ENCODE assay signal across 1 cellular context in the genomic region with DNA sequence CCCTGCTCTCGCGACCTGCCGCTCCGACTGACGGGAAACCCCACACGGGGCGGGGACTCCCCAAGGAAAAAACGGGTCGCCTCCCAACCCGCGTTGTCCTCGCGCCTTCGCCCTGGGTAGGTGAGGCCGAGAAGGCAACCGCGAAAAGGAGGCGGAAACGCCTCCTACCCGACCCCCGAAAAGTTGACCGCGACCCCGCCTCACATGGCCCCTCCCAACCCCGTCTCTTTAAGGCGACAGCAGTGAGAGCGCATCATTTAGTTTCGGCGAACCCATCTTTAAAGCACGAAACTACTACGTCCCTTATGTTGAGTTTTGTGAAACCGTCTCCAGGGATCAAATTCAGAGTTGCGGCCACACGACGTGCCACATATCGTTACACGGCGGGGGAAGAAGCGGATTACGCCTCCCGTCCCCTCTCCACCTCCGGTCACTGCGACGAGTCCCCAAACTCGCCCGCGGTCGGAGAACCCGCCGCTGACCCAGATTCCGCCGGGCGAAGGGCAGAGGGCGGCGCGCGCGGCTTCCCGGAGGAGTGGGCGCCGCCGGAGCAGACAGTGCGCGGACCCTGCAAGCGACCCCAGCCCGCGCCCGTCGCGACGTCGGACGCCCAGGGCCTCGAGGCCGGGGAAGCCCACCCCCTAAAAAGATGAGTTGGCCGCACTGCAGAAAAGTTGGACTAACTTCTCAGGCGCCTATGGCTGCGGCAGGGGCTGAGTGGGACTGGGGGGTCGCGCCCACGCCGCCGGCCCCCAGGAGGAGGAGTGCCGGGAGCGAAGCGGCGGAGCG.
TF ChIP-seq lines count a peak whose summit lies in the region.

No MANE protein-coding gene starts in this region.

TF ChIP-seq in HepG2, 621 proteins besides CTCF, POLR2A, EP300 and RAD21 (continued from another document and continues in another):
- TF ChIP-seq, protein P1, sequence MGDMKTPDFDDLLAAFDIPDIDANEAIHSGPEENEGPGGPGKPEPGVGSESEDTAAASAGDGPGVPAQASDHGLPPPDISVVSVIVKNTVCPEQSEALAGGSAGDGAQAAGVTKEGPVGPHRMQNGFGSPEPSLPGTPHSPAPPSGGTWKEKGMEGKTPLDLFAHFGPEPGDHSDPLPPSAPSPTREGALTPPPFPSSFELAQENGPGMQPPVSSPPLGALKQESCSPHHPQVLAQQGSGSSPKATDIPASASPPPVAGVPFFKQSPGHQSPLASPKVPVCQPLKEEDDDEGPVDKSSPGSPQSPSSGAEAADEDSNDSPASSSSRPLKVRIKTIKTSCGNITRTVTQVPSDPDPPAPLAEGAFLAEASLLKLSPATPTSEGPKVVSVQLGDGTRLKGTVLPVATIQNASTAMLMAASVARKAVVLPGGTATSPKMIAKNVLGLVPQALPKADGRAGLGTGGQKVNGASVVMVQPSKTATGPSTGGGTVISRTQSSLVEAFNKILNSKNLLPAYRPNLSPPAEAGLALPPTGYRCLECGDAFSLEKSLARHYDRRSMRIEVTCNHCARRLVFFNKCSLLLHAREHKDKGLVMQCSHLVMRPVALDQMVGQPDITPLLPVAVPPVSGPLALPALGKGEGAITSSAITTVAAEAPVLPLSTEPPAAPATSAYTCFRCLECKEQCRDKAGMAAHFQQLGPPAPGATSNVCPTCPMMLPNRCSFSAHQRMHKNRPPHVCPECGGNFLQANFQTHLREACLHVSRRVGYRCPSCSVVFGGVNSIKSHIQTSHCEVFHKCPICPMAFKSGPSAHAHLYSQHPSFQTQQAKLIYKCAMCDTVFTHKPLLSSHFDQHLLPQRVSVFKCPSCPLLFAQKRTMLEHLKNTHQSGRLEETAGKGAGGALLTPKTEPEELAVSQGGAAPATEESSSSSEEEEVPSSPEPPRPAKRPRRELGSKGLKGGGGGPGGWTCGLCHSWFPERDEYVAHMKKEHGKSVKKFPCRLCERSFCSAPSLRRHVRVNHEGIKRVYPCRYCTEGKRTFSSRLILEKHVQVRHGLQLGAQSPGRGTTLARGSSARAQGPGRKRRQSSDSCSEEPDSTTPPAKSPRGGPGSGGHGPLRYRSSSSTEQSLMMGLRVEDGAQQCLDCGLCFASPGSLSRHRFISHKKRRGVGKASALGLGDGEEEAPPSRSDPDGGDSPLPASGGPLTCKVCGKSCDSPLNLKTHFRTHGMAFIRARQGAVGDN (CRISPR knock-in tag; IDR thresholded peaks at IDR 0.05) = peak; percentile 86
- TF ChIP-seq SUZ12 (IDR thresholded peaks at IDR 0.05; ENCODE audit: low read depth, low read length) = no peak
- TF ChIP-seq SP4 (CRISPR knock-in tag; IDR thresholded peaks at IDR 0.05) = peak; percentile 24; the same call in 1 of the 2 replicates
- no peak for TF ChIP-seq RBAK (CRISPR knock-in tag; IDR thresholded peaks at IDR 0.05)
- no peak for TF ChIP-seq SP1 (IDR thresholded peaks at IDR 0.05)
- no peak for TF ChIP-seq SP1 (CRISPR knock-in tag; IDR thresholded peaks at IDR 0.05)
- TF ChIP-seq REXO4 (CRISPR knock-in tag; IDR thresholded peaks at IDR 0.05; ENCODE audit: borderline replicate concordance) = no peak
- TF ChIP-seq YY1 (IDR thresholded peaks at IDR 0.05; ENCODE audit: insufficient read depth, insufficient replicate concordance, low read depth, low read length) = peak; percentile 13
- no peak for TF ChIP-seq ZNF20 (CRISPR knock-in tag; IDR thresholded peaks at IDR 0.05)
- TF ChIP-seq SRF (IDR thresholded peaks at IDR 0.05; ENCODE audit: low read depth, low read length) = no peak
- no peak for TF ChIP-seq DR1 (CRISPR knock-in tag; IDR thresholded peaks at IDR 0.05)
- peak; percentile 18; the same call in 1 of the 2 replicates for TF ChIP-seq ZBTB7B (CRISPR knock-in tag; IDR thresholded peaks at IDR 0.05)
- peak; percentile 14; the same call in 1 of the 2 replicates for TF ChIP-seq ZNF33A (CRISPR knock-in tag; IDR thresholded peaks at IDR 0.05; ENCODE audit: borderline replicate concordance)
- no peak for TF ChIP-seq KAT2B (IDR thresholded peaks at IDR 0.05; ENCODE audit: borderline replicate concordance, low read depth, low read length)
- TF ChIP-seq, protein P2, sequence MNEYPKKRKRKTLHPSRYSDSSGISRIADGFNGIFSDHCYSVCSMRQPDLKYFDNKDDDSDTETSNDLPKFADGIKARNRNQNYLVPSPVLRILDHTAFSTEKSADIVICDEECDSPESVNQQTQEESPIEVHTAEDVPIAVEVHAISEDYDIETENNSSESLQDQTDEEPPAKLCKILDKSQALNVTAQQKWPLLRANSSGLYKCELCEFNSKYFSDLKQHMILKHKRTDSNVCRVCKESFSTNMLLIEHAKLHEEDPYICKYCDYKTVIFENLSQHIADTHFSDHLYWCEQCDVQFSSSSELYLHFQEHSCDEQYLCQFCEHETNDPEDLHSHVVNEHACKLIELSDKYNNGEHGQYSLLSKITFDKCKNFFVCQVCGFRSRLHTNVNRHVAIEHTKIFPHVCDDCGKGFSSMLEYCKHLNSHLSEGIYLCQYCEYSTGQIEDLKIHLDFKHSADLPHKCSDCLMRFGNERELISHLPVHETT (CRISPR knock-in tag; conservative IDR thresholded peaks at IDR 0.05) = no peak
- no peak for TF ChIP-seq TAF15 (IDR thresholded peaks at IDR 0.05; ENCODE audit: low read depth, low read length, poor library complexity, severe bottlenecking)
- peak; percentile 43; the same call in 1 of the 2 replicates for TF ChIP-seq ZNF773 (CRISPR knock-in tag; IDR thresholded peaks at IDR 0.05; ENCODE audit: borderline replicate concordance)
- TF ChIP-seq IRX3 (CRISPR knock-in tag; IDR thresholded peaks at IDR 0.05; ENCODE audit: borderline replicate concordance, low read depth) = no peak
- TF ChIP-seq, protein P3, sequence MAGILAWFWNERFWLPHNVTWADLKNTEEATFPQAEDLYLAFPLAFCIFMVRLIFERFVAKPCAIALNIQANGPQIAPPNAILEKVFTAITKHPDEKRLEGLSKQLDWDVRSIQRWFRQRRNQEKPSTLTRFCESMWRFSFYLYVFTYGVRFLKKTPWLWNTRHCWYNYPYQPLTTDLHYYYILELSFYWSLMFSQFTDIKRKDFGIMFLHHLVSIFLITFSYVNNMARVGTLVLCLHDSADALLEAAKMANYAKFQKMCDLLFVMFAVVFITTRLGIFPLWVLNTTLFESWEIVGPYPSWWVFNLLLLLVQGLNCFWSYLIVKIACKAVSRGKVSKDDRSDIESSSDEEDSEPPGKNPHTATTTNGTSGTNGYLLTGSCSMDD (CRISPR knock-in tag; IDR thresholded peaks at IDR 0.05) = no peak
- TF ChIP-seq, protein P4, sequence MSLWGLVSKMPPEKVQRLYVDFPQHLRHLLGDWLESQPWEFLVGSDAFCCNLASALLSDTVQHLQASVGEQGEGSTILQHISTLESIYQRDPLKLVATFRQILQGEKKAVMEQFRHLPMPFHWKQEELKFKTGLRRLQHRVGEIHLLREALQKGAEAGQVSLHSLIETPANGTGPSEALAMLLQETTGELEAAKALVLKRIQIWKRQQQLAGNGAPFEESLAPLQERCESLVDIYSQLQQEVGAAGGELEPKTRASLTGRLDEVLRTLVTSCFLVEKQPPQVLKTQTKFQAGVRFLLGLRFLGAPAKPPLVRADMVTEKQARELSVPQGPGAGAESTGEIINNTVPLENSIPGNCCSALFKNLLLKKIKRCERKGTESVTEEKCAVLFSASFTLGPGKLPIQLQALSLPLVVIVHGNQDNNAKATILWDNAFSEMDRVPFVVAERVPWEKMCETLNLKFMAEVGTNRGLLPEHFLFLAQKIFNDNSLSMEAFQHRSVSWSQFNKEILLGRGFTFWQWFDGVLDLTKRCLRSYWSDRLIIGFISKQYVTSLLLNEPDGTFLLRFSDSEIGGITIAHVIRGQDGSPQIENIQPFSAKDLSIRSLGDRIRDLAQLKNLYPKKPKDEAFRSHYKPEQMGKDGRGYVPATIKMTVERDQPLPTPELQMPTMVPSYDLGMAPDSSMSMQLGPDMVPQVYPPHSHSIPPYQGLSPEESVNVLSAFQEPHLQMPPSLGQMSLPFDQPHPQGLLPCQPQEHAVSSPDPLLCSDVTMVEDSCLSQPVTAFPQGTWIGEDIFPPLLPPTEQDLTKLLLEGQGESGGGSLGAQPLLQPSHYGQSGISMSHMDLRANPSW (CRISPR knock-in tag; IDR thresholded peaks at IDR 0.05; ENCODE audit: borderline replicate concordance) = no peak
- no peak for TF ChIP-seq CCDC6 (CRISPR knock-in tag; IDR thresholded peaks at IDR 0.05)
- TF ChIP-seq, protein P5, sequence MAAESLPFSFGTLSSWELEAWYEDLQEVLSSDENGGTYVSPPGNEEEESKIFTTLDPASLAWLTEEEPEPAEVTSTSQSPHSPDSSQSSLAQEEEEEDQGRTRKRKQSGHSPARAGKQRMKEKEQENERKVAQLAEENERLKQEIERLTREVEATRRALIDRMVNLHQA (CRISPR knock-in tag; IDR thresholded peaks at IDR 0.05) = no peak
- peak; percentile 72 for TF ChIP-seq ZNF350 (CRISPR knock-in tag; IDR thresholded peaks at IDR 0.05; ENCODE audit: borderline replicate concordance, low read depth)
- no peak for TF ChIP-seq SNAPC2 (CRISPR knock-in tag; IDR thresholded peaks at IDR 0.05)
- TF ChIP-seq CEBPG (CRISPR knock-in tag; IDR thresholded peaks at IDR 0.05) = no peak
- no peak for TF ChIP-seq SRSF9 (IDR thresholded peaks at IDR 0.05; ENCODE audit: borderline replicate concordance, insufficient read depth, low read depth, low read length, poor library complexity, severe bottlenecking)
- TF ChIP-seq TMF1 (CRISPR knock-in tag; IDR thresholded peaks at IDR 0.05; ENCODE audit: low read depth) = no peak
- TF ChIP-seq ISX (CRISPR knock-in tag; conservative IDR thresholded peaks at IDR 0.05) = no peak
- no peak for TF ChIP-seq NFATC3 (CRISPR knock-in tag; IDR thresholded peaks at IDR 0.05)
- TF ChIP-seq ONECUT2 (CRISPR knock-in tag; IDR thresholded peaks at IDR 0.05) = 0 out of 2 replicates have a peak, but pooled peaks have one; percentile 0
- TF ChIP-seq POLR2AphosphoS2 (IDR thresholded peaks at IDR 0.05; ENCODE audit: low read depth, low read length) = no peak
- no peak for TF ChIP-seq ZNF337 (CRISPR knock-in tag; IDR thresholded peaks at IDR 0.05; ENCODE audit: borderline replicate concordance, low read depth)
- no peak for TF ChIP-seq FOXP1 (IDR thresholded peaks at IDR 0.05)
- no peak for TF ChIP-seq FOXP1 (CRISPR knock-in tag; IDR thresholded peaks at IDR 0.05)
- TF ChIP-seq IKZF1 (IDR thresholded peaks at IDR 0.05) = no peak
- TF ChIP-seq, protein P6, sequence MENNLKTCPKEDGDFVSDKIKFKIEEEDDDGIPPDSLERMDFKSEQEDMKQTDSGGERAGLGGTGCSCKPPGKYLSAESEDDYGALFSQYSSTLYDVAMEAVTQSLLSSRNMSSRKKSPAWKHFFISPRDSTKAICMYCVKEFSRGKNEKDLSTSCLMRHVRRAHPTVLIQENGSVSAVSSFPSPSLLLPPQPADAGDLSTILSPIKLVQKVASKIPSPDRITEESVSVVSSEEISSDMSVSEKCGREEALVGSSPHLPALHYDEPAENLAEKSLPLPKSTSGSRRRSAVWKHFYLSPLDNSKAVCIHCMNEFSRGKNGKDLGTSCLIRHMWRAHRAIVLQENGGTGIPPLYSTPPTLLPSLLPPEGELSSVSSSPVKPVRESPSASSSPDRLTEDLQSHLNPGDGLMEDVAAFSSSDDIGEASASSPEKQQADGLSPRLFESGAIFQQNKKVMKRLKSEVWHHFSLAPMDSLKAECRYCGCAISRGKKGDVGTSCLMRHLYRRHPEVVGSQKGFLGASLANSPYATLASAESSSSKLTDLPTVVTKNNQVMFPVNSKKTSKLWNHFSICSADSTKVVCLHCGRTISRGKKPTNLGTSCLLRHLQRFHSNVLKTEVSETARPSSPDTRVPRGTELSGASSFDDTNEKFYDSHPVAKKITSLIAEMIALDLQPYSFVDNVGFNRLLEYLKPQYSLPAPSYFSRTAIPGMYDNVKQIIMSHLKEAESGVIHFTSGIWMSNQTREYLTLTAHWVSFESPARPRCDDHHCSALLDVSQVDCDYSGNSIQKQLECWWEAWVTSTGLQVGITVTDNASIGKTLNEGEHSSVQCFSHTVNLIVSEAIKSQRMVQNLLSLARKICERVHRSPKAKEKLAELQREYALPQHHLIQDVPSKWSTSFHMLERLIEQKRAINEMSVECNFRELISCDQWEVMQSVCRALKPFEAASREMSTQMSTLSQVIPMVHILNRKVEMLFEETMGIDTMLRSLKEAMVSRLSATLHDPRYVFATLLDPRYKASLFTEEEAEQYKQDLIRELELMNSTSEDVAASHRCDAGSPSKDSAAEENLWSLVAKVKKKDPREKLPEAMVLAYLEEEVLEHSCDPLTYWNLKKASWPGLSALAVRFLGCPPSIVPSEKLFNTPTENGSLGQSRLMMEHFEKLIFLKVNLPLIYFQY (CRISPR knock-in tag; IDR thresholded peaks at IDR 0.05; ENCODE audit: borderline replicate concordance) = no peak
- TF ChIP-seq ZNF329 (CRISPR knock-in tag; IDR thresholded peaks at IDR 0.05; ENCODE audit: low read depth) = 0 out of 2 replicates have a peak, but pooled peaks have one; percentile 66
- TF ChIP-seq SP140L (CRISPR knock-in tag; IDR thresholded peaks at IDR 0.05; ENCODE audit: borderline replicate concordance) = no peak
- no peak for TF ChIP-seq ZNF207 (IDR thresholded peaks at IDR 0.05; ENCODE audit: borderline replicate concordance)
- TF ChIP-seq PCBP2 (optimal IDR thresholded peaks at IDR 0.05; ENCODE audit: low read depth, low read length, poor library complexity, severe bottlenecking) = no peak
- no peak for TF ChIP-seq MAFK (conservative IDR thresholded peaks at IDR 0.05 in 1 of 2, IDR thresholded peaks at IDR 0.05 in 1 of 2; ENCODE audit: low read length in 2 of 2)
- TF ChIP-seq GATAD1 (CRISPR knock-in tag; IDR thresholded peaks at IDR 0.05) = peak; percentile 41; the same call in 1 of the 2 replicates
- TF ChIP-seq ZNF121 (CRISPR knock-in tag; IDR thresholded peaks at IDR 0.05) = no peak
- no peak for TF ChIP-seq RBM39 (IDR thresholded peaks at IDR 0.05; ENCODE audit: low read depth, low read length, poor library complexity, severe bottlenecking)
- TF ChIP-seq, protein P7, sequence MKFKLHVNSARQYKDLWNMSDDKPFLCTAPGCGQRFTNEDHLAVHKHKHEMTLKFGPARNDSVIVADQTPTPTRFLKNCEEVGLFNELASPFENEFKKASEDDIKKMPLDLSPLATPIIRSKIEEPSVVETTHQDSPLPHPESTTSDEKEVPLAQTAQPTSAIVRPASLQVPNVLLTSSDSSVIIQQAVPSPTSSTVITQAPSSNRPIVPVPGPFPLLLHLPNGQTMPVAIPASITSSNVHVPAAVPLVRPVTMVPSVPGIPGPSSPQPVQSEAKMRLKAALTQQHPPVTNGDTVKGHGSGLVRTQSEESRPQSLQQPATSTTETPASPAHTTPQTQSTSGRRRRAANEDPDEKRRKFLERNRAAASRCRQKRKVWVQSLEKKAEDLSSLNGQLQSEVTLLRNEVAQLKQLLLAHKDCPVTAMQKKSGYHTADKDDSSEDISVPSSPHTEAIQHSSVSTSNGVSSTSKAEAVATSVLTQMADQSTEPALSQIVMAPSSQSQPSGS (CRISPR knock-in tag; IDR thresholded peaks at IDR 0.05) = no peak; the same call in 1 of the 2 replicates
- TF ChIP-seq, protein P8, sequence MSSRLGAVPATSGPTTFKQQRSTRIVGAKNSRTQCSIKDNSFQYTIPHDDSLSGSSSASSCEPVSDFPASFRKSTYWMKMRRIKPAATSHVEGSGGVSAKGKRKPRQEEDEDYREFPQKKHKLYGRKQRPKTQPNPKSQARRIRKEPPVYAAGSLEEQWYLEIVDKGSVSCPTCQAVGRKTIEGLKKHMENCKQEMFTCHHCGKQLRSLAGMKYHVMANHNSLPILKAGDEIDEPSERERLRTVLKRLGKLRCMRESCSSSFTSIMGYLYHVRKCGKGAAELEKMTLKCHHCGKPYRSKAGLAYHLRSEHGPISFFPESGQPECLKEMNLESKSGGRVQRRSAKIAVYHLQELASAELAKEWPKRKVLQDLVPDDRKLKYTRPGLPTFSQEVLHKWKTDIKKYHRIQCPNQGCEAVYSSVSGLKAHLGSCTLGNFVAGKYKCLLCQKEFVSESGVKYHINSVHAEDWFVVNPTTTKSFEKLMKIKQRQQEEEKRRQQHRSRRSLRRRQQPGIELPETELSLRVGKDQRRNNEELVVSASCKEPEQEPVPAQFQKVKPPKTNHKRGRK (CRISPR knock-in tag; IDR thresholded peaks at IDR 0.05) = no peak
- TF ChIP-seq ZNF17 (CRISPR knock-in tag; IDR thresholded peaks at IDR 0.05) = no peak
- no peak for TF ChIP-seq ZNF792 (CRISPR knock-in tag; IDR thresholded peaks at IDR 0.05)
- no peak for TF ChIP-seq SMARCE1 (IDR thresholded peaks at IDR 0.05; ENCODE audit: borderline replicate concordance)
